ENCODE assay signal across 18 cellular contexts in the genomic region with DNA sequence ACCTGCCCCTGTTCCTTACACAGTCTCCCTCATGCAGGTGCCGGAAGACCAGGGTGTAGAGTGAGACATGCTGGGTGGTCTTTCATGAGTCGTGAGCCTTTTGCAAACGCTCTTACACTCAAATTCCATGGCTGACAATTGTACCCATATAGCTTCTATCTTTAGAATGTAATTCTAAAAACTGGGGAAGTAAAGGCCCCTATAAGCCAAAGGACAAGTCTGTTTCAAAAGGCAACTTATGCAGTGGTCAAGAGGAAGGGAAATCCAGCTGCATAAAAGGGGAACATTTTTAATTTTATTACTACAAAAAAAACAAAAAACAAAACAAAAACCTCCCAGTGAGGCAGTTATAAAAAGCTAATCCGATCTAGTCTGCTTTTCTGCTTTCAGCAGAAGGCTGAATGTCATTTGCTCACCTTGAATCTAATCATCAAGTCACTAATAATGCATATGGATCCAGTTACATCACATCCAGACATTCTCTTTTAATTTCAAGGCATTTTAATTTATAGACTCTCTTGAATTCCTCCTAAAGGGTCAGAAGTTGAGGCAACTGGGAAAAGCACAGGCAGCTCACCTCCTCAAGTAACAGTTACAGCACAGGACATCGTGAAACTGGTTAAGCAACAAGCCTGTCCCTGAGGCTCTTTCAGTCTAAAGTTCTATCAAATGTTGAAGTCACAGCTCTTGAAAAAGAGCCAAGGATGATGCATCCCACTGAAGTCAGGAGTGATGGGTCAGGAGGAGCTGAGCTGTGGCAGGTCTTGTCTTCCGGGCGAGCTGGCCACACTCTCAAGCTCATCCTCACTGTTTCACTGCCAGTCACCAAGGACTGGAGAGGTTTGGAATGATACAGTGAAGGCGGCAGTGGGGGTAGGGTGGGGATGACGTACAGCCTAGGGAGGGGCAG.
DNase-seq lines count a peak whose midpoint lies in the region; ATAC-seq and TF ChIP-seq lines count a peak whose summit lies in the region.
"Had no signal": no experiment of that assay in that cellular context is flagged by ENCODE, and none has a peak within 500 bp of the region (broad histone marks: within the 10 kb centered on the region; RNA-seq: fewer than 3 reads in every experiment).

No MANE protein-coding gene starts in this region.

- no peaks in the 10 kb centered on the region for H3K9me3 Mint-ChIP-seq in memory B cell
- H3K9me3 Mint-ChIP-seq in WTC11: peaks cover 10% of the 10 kb centered on the region
- H3K9me3 Mint-ChIP-seq: activated CD4-positive, alpha-beta memory T cell treated with anti-CD3 and anti-CD28 coated beads for 36 hours had no signal

- H3K36me3 Mint-ChIP-seq in memory B cell (peaks cover 27% of the 10 kb centered on the region), WTC11 (peaks cover 16% of the 10 kb centered on the region)

- POLR2A ChIA-PET in WTC11 (lab: Charles Lee): no interaction called here

- H3K27ac Mint-ChIP-seq in memory B cell (peak overlapping the region; percentile 32), WTC11 (no peak overlapping the region)
- H3K27ac Mint-ChIP-seq: activated CD4-positive, alpha-beta memory T cell treated with anti-CD3 and anti-CD28 coated beads for 36 hours had no signal

- H3K4me3 ChIP-seq in choroid plexus epithelial cell (ENCODE audit: low read depth, low read length): no peak overlapping the region
- H3K4me3 ChIP-seq: colonic mucosa, esophagus muscularis mucosa, lung, ovary had no signal

- CTCF ChIA-PET in WTC11 (lab: Charles Lee): no interaction called here

- TF ChIP-seq CTCF in choroid plexus epithelial cell (conservative IDR thresholded peaks at IDR 0.05; ENCODE audit: low read depth, low read length) (no peak), WTC11 (IDR thresholded peaks at IDR 0.05) (no peak)

- H3K4me1 Mint-ChIP-seq in memory B cell: peaks cover 6% of the 10 kb centered on the region
- H3K4me1 Mint-ChIP-seq in WTC11: no peaks in the 10 kb centered on the region

- peak; percentile 6 to 16 for DNase-seq in AML-193 (lab: John Stamatoyannopoulos, UW)
- DNase-seq in M059J (ENCODE audit: low read depth): peak; percentile 30
- DNase-seq in choroid plexus epithelial cell (ENCODE audit: low read depth): peak; percentile 77
- no peak for DNase-seq in memory B cell (ENCODE audit: low spot score in 2 of 2)
- DNase-seq in WTC11 (ENCODE audit: low spot score): no peak
- no peak for DNase-seq in HCEC 1CT
- DNase-seq in Kasumi-1 (lab: John Stamatoyannopoulos, UW): no peak
- DNase-seq: activated CD4-positive, alpha-beta memory T cell treated with anti-CD3 and anti-CD28 coated beads for 36 hours; amygdala; colonic mucosa; MM.1S; NCI-H774; ovary; T1000 had no signal

- H3K4me3 Mint-ChIP-seq in memory B cell (no peak overlapping the region), WTC11 (no peak overlapping the region)
- H3K4me3 Mint-ChIP-seq: activated CD4-positive, alpha-beta memory T cell treated with anti-CD3 and anti-CD28 coated beads for 36 hours had no signal

- ATAC-seq in memory B cell (ENCODE audit: low read depth) (no peak), WTC11 (no peak), GM18520 (IDR thresholded peaks at IDR 0.05; ENCODE audit: unreplicated experiment) (no peak)
- ATAC-seq: Right ventricle myocardium inferior had no signal

- H3K27me3 Mint-ChIP-seq in memory B cell (no peaks in the 10 kb centered on the region), WTC11 (ENCODE audit: low read depth) (no peaks in the 10 kb centered on the region)
- H3K27me3 Mint-ChIP-seq: activated CD4-positive, alpha-beta memory T cell treated with anti-CD3 and anti-CD28 coated beads for 36 hours had no signal

TF ChIP-seq in WTC11, 78 proteins besides CTCF, POLR2A, EP300 and RAD21:
- no peak for TF ChIP-seq NR3C1 (CRISPR knock-in tag; conservative IDR thresholded peaks at IDR 0.05; ENCODE audit: low read depth)
- no peak for TF ChIP-seq KAT7 (CRISPR knock-in tag; IDR thresholded peaks at IDR 0.05; ENCODE audit: borderline replicate concordance)
- TF ChIP-seq ZBTB21 (CRISPR knock-in tag; IDR thresholded peaks at IDR 0.05; ENCODE audit: borderline replicate concordance): no peak
- TF ChIP-seq FOXP1 (CRISPR knock-in tag; IDR thresholded peaks at IDR 0.05; ENCODE audit: borderline replicate concordance): no peak
- no peak for TF ChIP-seq USF1 (CRISPR knock-in tag; IDR thresholded peaks at IDR 0.05)
- no peak for TF ChIP-seq ELF4 (CRISPR knock-in tag; IDR thresholded peaks at IDR 0.05; ENCODE audit: low read depth)
- no peak for TF ChIP-seq ZBTB43 (CRISPR knock-in tag; IDR thresholded peaks at IDR 0.05)

Comparison
In these comparisons a context has a peak if more than half of its experiments do, and no peak if none do; other contexts are left out.
1. DNase-seq: peak in AML-193 (2 of 2), M059J (single experiment) and choroid plexus epithelial cell (single experiment); none in memory B cell (0 of 2), WTC11 (single experiment), HCEC 1CT (single experiment) and Kasumi-1 (0 of 2).